In genomic region chr20:64156136-64156885, GRCh38 we compare ENCODE assay signal across 19 cellular contexts. TPM values are rescaled to one million over a fixed set of nuclear protein-coding genes. Genes with fewer than 3 reads are reported as not detected.
DNase-seq lines count a peak whose midpoint lies in the region; ATAC-seq and TF ChIP-seq lines count a peak whose summit lies in the region.
"Had no signal": no experiment of that assay in that cellular context is flagged by ENCODE, and none has a peak within 500 bp of the region (broad histone marks: within the 10 kb centered on the region; RNA-seq: fewer than 3 reads in every experiment).

No MANE protein-coding gene starts in this region.

- no peaks in the 10 kb centered on the region for H3K9me3 ChIP-seq in lower lobe of right lung
- H3K9me3 ChIP-seq in vagina, result no peaks in the 10 kb centered on the region
- H3K9me3 ChIP-seq: gastrocnemius medialis, Peyer's patch had no signal

- intact Hi-C loops in lower lobe of right lung (cut with DNase I) (no loop called here), vagina (cut with DNase I) (no loop called here)

- DNase-seq in ELF-1 (ENCODE audit: low read depth, low spot score) (peak; percentile 27), NCI-H187 (lab: John Stamatoyannopoulos, UW) (peak; percentile 47 to 50), RPMI8226 (peak; percentile 23), lower lobe of right lung (peak; percentile 24), activated T-cell treated with anti-CD3 and anti-CD28 coated beads for 4 hours (no peak), vagina (ENCODE audit: extremely low spot score in 2 of 2) (no peak)
- DNase-seq: activated B cell treated with CpG ODN at 0.5 μM for 24 hours; activated effector memory CD4-positive, alpha-beta T cell treated with anti-CD3 and anti-CD28 coated beads, Interleukin-2, amount 50 U/mL, for 16 hours; gastrocnemius medialis; GM23248; mammary epithelial cell; Peyer's patch; stimulated activated CD4-positive, alpha-beta T cell treated with anti-CD3 and anti-CD28 coated beads, Interleukin-2, amount 100 ng/mL, for 24 hours; T-helper 1 cell had no signal

- H3K36me3 ChIP-seq in lower lobe of right lung (no peaks in the 10 kb centered on the region), vagina (no peaks in the 10 kb centered on the region)
- H3K36me3 ChIP-seq: gastrocnemius medialis, Peyer's patch had no signal

- no peak for TF ChIP-seq CTCF in lower lobe of right lung (IDR thresholded peaks at IDR 0.05)
- TF ChIP-seq CTCF in vagina (IDR thresholded peaks at IDR 0.05), result no peak

- H3K27ac ChIP-seq in lower lobe of right lung, result no peak overlapping the region
- H3K27ac ChIP-seq in vagina, result no peak overlapping the region
- H3K27ac ChIP-seq: gastrocnemius medialis, GM23248, Peyer's patch had no signal

- ATAC-seq in lower lobe of right lung, result peak in 1 of 2 donors; percentile 7
- ATAC-seq in GM18868 (IDR thresholded peaks at IDR 0.05; ENCODE audit: unreplicated experiment), result no peak
- ATAC-seq in HG03521 (IDR thresholded peaks at IDR 0.05; ENCODE audit: unreplicated experiment), result no peak
- ATAC-seq: gastrocnemius medialis, sciatic nerve had no signal

- TF ChIP-seq POLR2A in vagina (IDR thresholded peaks at IDR 0.05), result no peak

- no peaks in the 10 kb centered on the region for H3K4me1 ChIP-seq in lower lobe of right lung
- no peaks in the 10 kb centered on the region for H3K4me1 ChIP-seq in vagina
- H3K4me1 ChIP-seq: gastrocnemius medialis, Peyer's patch had no signal

- no peak overlapping the region for H3K4me3 ChIP-seq in lower lobe of right lung
- H3K4me3 ChIP-seq in vagina, result no peak overlapping the region
- H3K4me3 ChIP-seq: gastrocnemius medialis, GM23248, Peyer's patch had no signal

- H3K27me3 ChIP-seq in lower lobe of right lung (ENCODE audit: low read depth) (peaks cover 33% of the 10 kb centered on the region), vagina (no peaks in the 10 kb centered on the region)
- H3K27me3 ChIP-seq: Peyer's patch had no signal

RNA-seq across cellular contexts. Expression of gene MYT1, which starts 7.9 kb away (rescaled TPM):
- total RNA-seq in lower lobe of right lung (not detected), vagina (not detected)
- total RNA-seq: Daoy, gastrocnemius medialis, GM23248, mammary epithelial cell, NCI-H460, sciatic nerve had no signal

RNA-seq across cellular contexts. Expression of gene NPBWR2, which starts 48.9 kb away (rescaled TPM):
- total RNA-seq in lower lobe of right lung (not detected), vagina (not detected)
- total RNA-seq: activated B cell treated with CpG ODN at 0.5 μM for 24 hours, Daoy, gastrocnemius medialis, GM23248, mammary epithelial cell, NCI-H460, Peyer's patch, sciatic nerve had no signal

Comparison
In these comparisons a context has a peak if more than half of its experiments do, and no peak if none do; other contexts are left out.
1. DNase-seq: peak in ELF-1 (single experiment), NCI-H187 (2 of 2), RPMI8226 (single experiment) and lower lobe of right lung (single experiment); none in activated T-cell treated with anti-CD3 and anti-CD28 coated beads for 4 hours (single experiment) and vagina (0 of 2).